8 cellular contexts compared by ENCODE assay signal in genomic region chr4:185143596-185143969, GRCh38. TPM values are rescaled to one million over a fixed set of nuclear protein-coding genes. Genes with fewer than 3 reads are reported as not detected.
A peak's percentile ranks its signal among the peaks of the same experiment; 100 is the strongest.
DNase-seq lines count a peak whose midpoint lies in the region; ATAC-seq, FAIRE-seq and TF ChIP-seq lines count a peak whose summit lies in the region.

No MANE protein-coding gene starts in this region.

- ATAC-seq in GM21381 (IDR thresholded peaks at IDR 0.05; ENCODE audit: unreplicated experiment) = no peak

- H3K27ac Mint-ChIP-seq in activated naive CD8-positive, alpha-beta T cell treated with anti-CD3 and anti-CD28 coated beads for 36 hours = no peak overlapping the region

- no peak for TF ChIP-seq CTCF in left ventricle myocardium inferior (IDR thresholded peaks at IDR 0.05; ENCODE audit: borderline replicate concordance)

- H3K9me3 Mint-ChIP-seq in activated naive CD8-positive, alpha-beta T cell treated with anti-CD3 and anti-CD28 coated beads for 36 hours = no peaks in the 10 kb centered on the region

- no peak for FAIRE-seq in H54 (lab: Jason Lieb, UNC)

- in situ Hi-C loops in G401 (cut with HindIII; ENCODE audit: low sequenced_read_pairs) = no loop called here

- H3K4me3 ChIP-seq in left ventricle myocardium inferior = peak overlapping the region; percentile 75

- H3K4me1 ChIP-seq in left ventricle myocardium inferior = peaks cover 67% of the 10 kb centered on the region

- no peaks in the 10 kb centered on the region for H3K36me3 Mint-ChIP-seq in activated naive CD8-positive, alpha-beta T cell treated with anti-CD3 and anti-CD28 coated beads for 36 hours

- intact Hi-C loops in left ventricle myocardium inferior (cut with micrococcal nuclease) = no loop called here
- intact Hi-C loops in posterior cingulate gyrus (cut with DNase I) = loop anchor here (2.0 to 5.0 kb wide), 2 partner anchors 39 to 59 kb away; partner anchors contain the start of gene CFAP97

- H3K27me3 ChIP-seq in left ventricle myocardium inferior (ENCODE audit: low read depth) = no peaks in the 10 kb centered on the region

- H3K4me3 Mint-ChIP-seq in activated naive CD8-positive, alpha-beta T cell treated with anti-CD3 and anti-CD28 coated beads for 36 hours = peak overlapping the region; percentile 74

- H3K27ac ChIP-seq in left ventricle myocardium inferior (replicated peaks) = peak overlapping the region; percentile 95

- no peak for TF ChIP-seq POLR2A in H54 (IDR thresholded peaks at IDR 0.05; ENCODE audit: low read depth, low read length)

- peaks cover 16% of the 10 kb centered on the region for H3K4me1 Mint-ChIP-seq in activated naive CD8-positive, alpha-beta T cell treated with anti-CD3 and anti-CD28 coated beads for 36 hours

- no peaks in the 10 kb centered on the region for H3K9me3 ChIP-seq in left ventricle myocardium inferior (replicated peaks)

- H3K36me3 ChIP-seq in left ventricle myocardium inferior = peaks cover 38% of the 10 kb centered on the region

- H3K27me3 Mint-ChIP-seq in activated naive CD8-positive, alpha-beta T cell treated with anti-CD3 and anti-CD28 coated beads for 36 hours = no peaks in the 10 kb centered on the region

- peak; percentile 82 for DNase-seq in G401 (ENCODE audit: low spot score)
- peak; percentile 19 for DNase-seq in H54 (ENCODE audit: insufficient read length, low spot score)
- peak; percentile 44 for DNase-seq in NCI-H1092 treated with DMSO at 0.1 percent for 48 hours (lab: John Stamatoyannopoulos, UW)
- DNase-seq in activated naive CD8-positive, alpha-beta T cell treated with anti-CD3 and anti-CD28 coated beads for 36 hours = no peak
- peak; percentile 75 for DNase-seq in left ventricle myocardium inferior
- peak in 9 of 10 donors; percentile 21 to 92 (median 48) for DNase-seq in posterior cingulate gyrus
- no peak for DNase-seq in NCI-H187 treated with DMSO at 0.1 percent for 48 hours (lab: John Stamatoyannopoulos, UW)

RNA-seq across cellular contexts. Expression of gene SLC25A4, which starts 0.5 kb away (rescaled TPM):
- 20.6 and 21.2 TPM in 2 replicates for total RNA-seq in G401 (2014; rRNA removed; shearing (Covaris generic))
- total RNA-seq in activated naive CD8-positive, alpha-beta T cell treated with anti-CD3 and anti-CD28 coated beads for 36 hours = 1 to 10 TPM; 7.6 to 7.8 TPM
- total RNA-seq in left ventricle myocardium inferior = 2,250 TPM

Comparison
In these comparisons a context has a peak if more than half of its experiments do, and no peak if none do; other contexts are left out.
1. DNase-seq: peak in G401 (single experiment), H54 (single experiment), NCI-H1092 treated with DMSO at 0.1 percent for 48 hours (single experiment), left ventricle myocardium inferior (single experiment) and posterior cingulate gyrus (9 of 10); none in activated naive CD8-positive, alpha-beta T cell treated with anti-CD3 and anti-CD28 coated beads for 36 hours (single experiment) and NCI-H187 treated with DMSO at 0.1 percent for 48 hours (single experiment).
2. RNA of gene SLC25A4, which starts 0.5 kb away (total RNA-seq): 2,250 TPM in left ventricle myocardium inferior (single experiment); 20.6 to 21.2 TPM in G401 and 7.6 to 7.8 TPM in activated naive CD8-positive, alpha-beta T cell treated with anti-CD3 and anti-CD28 coated beads for 36 hours; every median in the first group is over 100 times any median in the second.